Comparison of ENCODE assay signal across 9 cellular contexts in the genomic region with DNA sequence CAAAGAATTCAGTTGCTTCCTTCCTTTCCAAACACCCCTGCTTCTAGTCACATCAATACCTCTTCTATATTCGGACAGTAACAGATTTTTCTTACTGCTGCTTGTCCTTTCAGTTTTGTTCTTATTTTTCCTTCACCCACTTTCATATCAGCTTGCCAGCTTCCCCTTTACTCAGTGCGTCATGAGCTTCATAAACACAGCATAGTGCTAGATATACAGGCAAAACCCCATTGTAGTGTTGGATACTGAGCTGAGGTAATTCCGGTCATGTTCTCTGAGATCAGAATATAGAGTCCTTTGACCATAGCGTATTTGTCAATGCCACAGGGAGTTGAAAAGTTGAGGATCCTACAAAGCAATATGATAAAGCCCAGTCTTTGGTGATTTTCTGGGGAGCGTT. TPM values are rescaled to one million over a fixed set of nuclear protein-coding genes. Genes with fewer than 3 reads are reported as not detected.
DNase-seq lines count a peak whose midpoint lies in the region; ATAC-seq and TF ChIP-seq lines count a peak whose summit lies in the region.
"Had no signal": no experiment of that assay in that cellular context is flagged by ENCODE, and none has a peak within 500 bp of the region (broad histone marks: within the 10 kb centered on the region; RNA-seq: fewer than 3 reads in every experiment).

No MANE protein-coding gene starts in this region.

- POLR2A ChIA-PET in CD8-positive, alpha-beta T cell (lab: Charles Lee): interaction anchor here (1.0 kb wide), 1 partner anchor 44 kb away, joined by 5 read pairs; no protein-coding TSS in a partner anchor

- H3K79me2 ChIP-seq in osteoblast (ENCODE audit: insufficient read depth, low read length): peaks cover 67% of the 10 kb centered on the region

- no peak overlapping the region for H3K27ac Mint-ChIP-seq in CD8-positive, alpha-beta T cell

- no peaks in the 10 kb centered on the region for H3K27me3 Mint-ChIP-seq in CD8-positive, alpha-beta T cell (ENCODE audit: low read depth)

- H3K9me3 ChIP-seq in osteoblast (ENCODE audit: low read depth, low read length): no peaks in the 10 kb centered on the region
- no peaks in the 10 kb centered on the region for H3K9me3 ChIP-seq in left lung
- no peaks in the 10 kb centered on the region for H3K9me3 ChIP-seq in CD8-positive, alpha-beta T cell (ENCODE audit: low read length)

- H3K9me3 Mint-ChIP-seq in CD8-positive, alpha-beta T cell: no peaks in the 10 kb centered on the region

- peaks cover 10% of the 10 kb centered on the region for H3K36me3 Mint-ChIP-seq in CD8-positive, alpha-beta T cell

- CTCF ChIA-PET in CD8-positive, alpha-beta T cell (lab: Charles Lee): no interaction called here

- DNase-seq in osteoblast (ENCODE audit: insufficient read length, low spot score, missing footprints) (no peak), NCI-H1092 treated with DMSO at 0.1 percent for 48 hours (lab: John Stamatoyannopoulos, UW) (no peak), left lung (no peak)
- no peak for DNase-seq in stimulated activated CD4-positive, alpha-beta T cell treated with anti-CD3 and anti-CD28 coated beads, Interleukin-12 subunit alpha, Interleukin-12 subunit beta, amount 100 ng/mL, for 4 hours
- no peak for DNase-seq in CD8-positive, alpha-beta T cell

- peaks cover 26% of the 10 kb centered on the region for H4K20me1 ChIP-seq in osteoblast (ENCODE audit: insufficient read depth, low read length)

- H2AFZ ChIP-seq in osteoblast (ENCODE audit: low read length): no peak overlapping the region

- peaks cover 21% of the 10 kb centered on the region for H3K4me1 Mint-ChIP-seq in CD8-positive, alpha-beta T cell (ENCODE audit: low read depth)

- H3K4me2 ChIP-seq in osteoblast (ENCODE audit: insufficient read depth, low read length): peak overlapping the region; percentile 34

- H3K27me3 ChIP-seq in osteoblast (ENCODE audit: insufficient read depth, low read length): no peaks in the 10 kb centered on the region
- no peaks in the 10 kb centered on the region for H3K27me3 ChIP-seq in left lung
- no peaks in the 10 kb centered on the region for H3K27me3 ChIP-seq in CD8-positive, alpha-beta T cell (ENCODE audit: insufficient read depth, low read length)

- ATAC-seq in GM18520 (IDR thresholded peaks at IDR 0.05; ENCODE audit: unreplicated experiment) (peak; percentile 19), HG03108 (IDR thresholded peaks at IDR 0.05; ENCODE audit: unreplicated experiment) (peak; percentile 32), left lung (no peak)
- ATAC-seq in CD8-positive, alpha-beta T cell: no peak

- H3K27ac ChIP-seq in VCaP: peak overlapping the region; percentile 81
- H3K27ac ChIP-seq in osteoblast (ENCODE audit: low read depth, low read length): no peak overlapping the region
- no peak overlapping the region for H3K27ac ChIP-seq in left lung
- H3K27ac ChIP-seq in CD8-positive, alpha-beta T cell (ENCODE audit: low read depth, low read length): no peak overlapping the region
- H3K27ac ChIP-seq: epithelial cell of prostate had no signal

- H3K36me3 ChIP-seq in osteoblast (ENCODE audit: insufficient read depth, low read length): peaks cover 16% of the 10 kb centered on the region
- peaks cover 0 to 14% of the 10 kb centered on the region in 2 donors for H3K36me3 ChIP-seq in left lung
- H3K36me3 ChIP-seq in CD8-positive, alpha-beta T cell (ENCODE audit: insufficient read depth, low read length): no peaks in the 10 kb centered on the region

- H3K4me1 ChIP-seq in osteoblast (ENCODE audit: insufficient read depth, low read length) (peaks cover 26% of the 10 kb centered on the region), left lung (peaks cover 22 to 39% of the 10 kb centered on the region in 2 donors)
- peaks cover 10% of the 10 kb centered on the region for H3K4me1 ChIP-seq in CD8-positive, alpha-beta T cell (ENCODE audit: insufficient read depth, low read length)

- intact Hi-C loops in left lung (cut with DNase I): no loop called here
- intact Hi-C loops in CD8-positive, alpha-beta T cell (cut with DNase I, micrococcal nuclease): loop anchor here (5.0 to 10.0 kb wide), 4 partner anchors 84 to 794 kb away; a partner anchor contains a TSS

- no peak overlapping the region for H3K4me3 Mint-ChIP-seq in CD8-positive, alpha-beta T cell

- no peak for TF ChIP-seq CTCF in VCaP (conservative IDR thresholded peaks at IDR 0.05)
- TF ChIP-seq CTCF in osteoblast (IDR thresholded peaks at IDR 0.05; ENCODE audit: extremely low read depth, low read depth, low read length): no peak
- no peak for TF ChIP-seq CTCF in left lung (IDR thresholded peaks at IDR 0.05)
- TF ChIP-seq CTCF in CD8-positive, alpha-beta T cell (IDR thresholded peaks at IDR 0.05): no peak

- H3K4me3 ChIP-seq in osteoblast (ENCODE audit: insufficient read depth, low read length): no peak overlapping the region
- no peak overlapping the region for H3K4me3 ChIP-seq in left lung
- no peak overlapping the region for H3K4me3 ChIP-seq in CD8-positive, alpha-beta T cell (ENCODE audit: low read depth, low read length)

RNA-seq across cellular contexts. Expression of a gene that starts 2.4 kb away (rescaled TPM):
- total RNA-seq in osteoblast (41.3 and 44.5 TPM in 2 replicates), left lung (10 to 100 TPM; 32.2 to 37.0 TPM)
- 10 to 100 TPM; 20.6 to 22.5 TPM for total RNA-seq in CD8-positive, alpha-beta T cell

RNA-seq across cellular contexts. Expression of a gene that starts 42.7 kb away (rescaled TPM):
- 394 and 418 TPM in 2 replicates for total RNA-seq in osteoblast
- 100 to 1,000 TPM; 320 to 344 TPM for total RNA-seq in left lung
- total RNA-seq in CD8-positive, alpha-beta T cell: 100 to 1,000 TPM; 216 to 246 TPM

RNA-seq across cellular contexts. Expression of a gene that starts 43.0 kb away (rescaled TPM):
- total RNA-seq in osteoblast (1,414 and 1,418 TPM in 2 replicates), left lung (100 to 1,000 TPM; 559 to 567 TPM)
- 100 to 1,000 TPM in 1 of 2 experiments, 10 to 100 TPM in 1; 97.5 to 104 TPM for total RNA-seq in CD8-positive, alpha-beta T cell

Comparison
In these comparisons a context has a peak if more than half of its experiments do, and no peak if none do; other contexts are left out.
1. ATAC-seq: peak in GM18520 (single experiment) and HG03108 (single experiment); none in left lung (single experiment) and CD8-positive, alpha-beta T cell (single experiment).
2. RNA of a gene that starts 43.0 kb away (total RNA-seq): 1,414 to 1,418 TPM in osteoblast and 559 to 567 TPM in left lung; 97.5 to 104 TPM in CD8-positive, alpha-beta T cell; every median in the first group is over 4 times any median in the second.
3. intact Hi-C loops: an anchor here in CD8-positive, alpha-beta T cell (5.0 to 10.0 kb wide); none called in left lung.